Comparison of ENCODE assay signal across 34 cellular contexts in the genomic region with DNA sequence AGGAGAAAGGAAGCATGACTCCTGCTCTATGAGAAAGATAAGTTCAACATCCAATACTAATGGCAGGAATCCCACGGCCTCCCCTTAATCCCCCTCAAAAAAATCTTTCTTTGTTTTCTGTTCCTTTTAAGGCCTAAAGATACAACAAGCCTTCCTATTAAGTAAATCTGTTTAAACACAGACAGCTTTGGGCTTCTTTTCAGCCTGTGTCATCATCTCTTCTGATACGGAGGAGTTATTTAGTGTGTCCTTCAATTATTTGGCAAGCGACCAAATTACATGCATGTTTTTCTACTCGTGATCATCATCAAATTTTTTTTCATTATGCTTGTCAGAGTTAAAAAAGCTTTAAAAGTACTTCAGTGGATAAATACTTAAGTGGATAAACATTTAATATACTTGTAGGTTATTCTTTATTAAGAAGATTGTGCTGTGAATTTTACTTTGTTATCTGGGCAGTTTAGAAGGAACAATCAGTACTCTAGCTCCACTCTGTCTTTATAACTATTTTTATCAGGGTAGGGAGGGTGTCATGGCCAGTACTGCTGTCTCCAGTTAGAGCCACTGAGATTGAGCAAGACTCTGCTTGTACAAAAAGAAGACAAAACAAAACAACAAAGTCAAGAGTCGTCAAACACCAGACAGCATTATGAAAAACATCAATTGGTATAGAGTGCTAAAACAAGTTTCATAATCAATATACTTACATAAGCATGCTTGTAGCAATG.
DNase-seq lines count a peak whose midpoint lies in the region; ATAC-seq, FAIRE-seq and TF ChIP-seq lines count a peak whose summit lies in the region.
"Had no signal": no experiment of that assay in that cellular context is flagged by ENCODE, and none has a peak within 500 bp of the region (broad histone marks: within the 10 kb centered on the region; RNA-seq: fewer than 3 reads in every experiment).

No MANE protein-coding gene starts in this region.

- peak; percentile 67 for FAIRE-seq in GM18507 (lab: Jason Lieb, UNC)
- FAIRE-seq: GM19239, urothelium cell line had no signal

- DNase-seq in GM18507 (ENCODE audit: extremely low spot score, insufficient read length, low read depth): no peak
- peak; percentile 21 to 61 (median 36) for DNase-seq in adrenal gland
- DNase-seq in left cardiac atrium: no peak
- DNase-seq in sciatic nerve (ENCODE audit: low spot score): no peak
- no peak for DNase-seq in midbrain (lab: John Stamatoyannopoulos, UW)
- DNase-seq in NCI-H2196 (lab: John Stamatoyannopoulos, UW; ENCODE audit: unreplicated experiment): no peak
- DNase-seq: ACHN; activated CD4-positive, alpha-beta T cell treated with anti-CD3 and anti-CD28 coated beads for 48 hours; BE2C; caudate nucleus; CD8-positive, alpha-beta T cell; cortex of kidney; effector memory CD8-positive, alpha-beta T cell; GOT3; head of caudate nucleus; HFFc6; kidney glomerular epithelial cell; mammary epithelial cell; NCI-H1694; NCI-H2171; NCI-H510A; nephron progenitor cell; Peyer's patch; small intestine; stimulated activated naive CD4-positive, alpha-beta T cell treated with Interleukin-2 at 50 U/mL for 16 hours; SW 1271; T-helper 9 cell; WERI-Rb-1 had no signal

- 15 to 21% (median 18%) methylated on average over 5 of the region's 5 CpGs for WGBS in adrenal gland, 4 donors

- ATAC-seq in left cardiac atrium (peak; percentile 79 to 94), sciatic nerve (peak; percentile 82), GM19395 (IDR thresholded peaks at IDR 0.05; ENCODE audit: unreplicated experiment) (no peak), HG03196 (IDR thresholded peaks at IDR 0.05; ENCODE audit: unreplicated experiment) (no peak)
- ATAC-seq: activated naive CD4-positive, alpha-beta T cell treated with anti-CD3 and anti-CD28 coated beads, Interleukin-2, amount 50 U/mL, for 72 hours; CD8-positive, alpha-beta T cell; effector memory CD8-positive, alpha-beta T cell had no signal

- no peaks in the 10 kb centered on the region for H3K36me3 ChIP-seq in adrenal gland (replicated peaks in 1 of 2)
- H3K36me3 ChIP-seq: BE2C, Peyer's patch, thoracic aorta, WERI-Rb-1 had no signal

- no peaks in the 10 kb centered on the region for H3K27me3 ChIP-seq in adrenal gland
- H3K27me3 ChIP-seq: BE2C, Peyer's patch had no signal

- peaks cover 3 to 18% of the 10 kb centered on the region in 2 donors for H3K4me1 ChIP-seq in adrenal gland (replicated peaks in 1 of 2)
- H3K4me1 ChIP-seq: BE2C, Peyer's patch had no signal

- no peaks in the 10 kb centered on the region for H3K9me3 ChIP-seq in adrenal gland (replicated peaks in 1 of 3)
- H3K9me3 ChIP-seq: BE2C, Peyer's patch, thoracic aorta had no signal

- TF ChIP-seq POLR2A in adrenal gland (IDR thresholded peaks at IDR 0.05): peak in 1 of 2 donors; percentile 14

- no peak for TF ChIP-seq CTCF in adrenal gland (IDR thresholded peaks at IDR 0.05)

- intact Hi-C loops in adrenal gland (cut with DNase I) (no loop called here), left cardiac atrium (cut with DNase I) (loop anchor here in 1 of 2 donors (10.0 kb wide), 1 partner anchor 205 kb away; no protein-coding TSS in a partner anchor), sciatic nerve (cut with DNase I) (no loop called here)

- H3K4me3 ChIP-seq in adrenal gland: peak overlapping the region in 1 of 4 donors; percentile 8
- H3K4me3 ChIP-seq: Peyer's patch, thoracic aorta had no signal

- peak overlapping the region in 4 of 5 donors; percentile 40 to 76 (median 56) for H3K27ac ChIP-seq in adrenal gland
- H3K27ac ChIP-seq: Peyer's patch, thoracic aorta, WERI-Rb-1 had no signal

Comparison
In these comparisons a context has a peak if more than half of its experiments do, and no peak if none do; other contexts are left out.
1. DNase-seq: peak in adrenal gland (7 of 7); none in GM18507 (single experiment), left cardiac atrium (single experiment), sciatic nerve (single experiment), midbrain (single experiment) and NCI-H2196 (single experiment).
2. ATAC-seq: peak in left cardiac atrium (2 of 2) and sciatic nerve (single experiment); none in GM19395 (single experiment) and HG03196 (single experiment).